Comparison of ENCODE assay signal across 1 cellular context in the genomic region with DNA sequence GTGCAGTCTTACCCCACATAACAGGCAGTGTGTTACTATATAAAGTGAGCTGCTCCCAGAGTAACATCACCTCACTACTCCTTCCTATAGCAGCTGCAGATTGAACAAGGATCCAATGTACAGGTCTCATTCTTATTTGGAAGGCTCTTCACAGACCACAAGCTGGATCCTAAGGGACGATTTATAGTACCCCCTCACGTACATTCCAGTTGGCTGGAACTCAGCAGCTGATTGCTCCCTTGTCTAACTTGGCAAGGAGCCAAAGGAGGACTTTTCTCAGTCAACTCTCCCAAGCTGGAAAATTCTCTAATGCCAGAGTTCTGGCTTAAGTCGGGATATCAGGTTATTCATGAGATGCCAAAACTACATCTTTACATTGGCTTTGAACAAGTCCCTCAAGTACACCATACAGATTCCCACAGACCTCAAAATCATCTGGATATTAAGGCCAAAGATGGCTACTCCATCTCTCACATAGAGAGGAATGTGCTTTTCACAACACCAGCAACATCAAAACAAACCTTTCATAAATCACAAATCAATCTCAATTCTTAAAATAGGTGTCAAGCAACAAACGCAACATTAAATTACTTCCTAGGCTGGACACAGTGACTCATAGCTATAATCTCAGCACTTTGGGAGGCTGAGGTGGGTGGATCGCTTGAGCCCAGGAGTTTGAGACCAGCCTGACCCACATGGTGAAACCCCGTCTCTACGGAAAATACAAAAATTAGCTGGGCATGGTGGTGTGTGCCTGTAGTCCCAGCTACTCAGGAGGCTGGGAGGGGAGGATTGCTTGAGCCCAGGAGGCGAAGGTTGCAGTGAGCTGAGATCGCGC.
A peak's percentile ranks its signal among the peaks of the same experiment; 100 is the strongest.
TF ChIP-seq lines count a peak whose summit lies in the region.

No MANE protein-coding gene starts in this region.

TF ChIP-seq in GM12878, 131 proteins besides CTCF, POLR2A, EP300 and RAD21 (continues in another document):
- TF ChIP-seq ZNF217 (IDR thresholded peaks at IDR 0.05) (no peak), MAX (IDR thresholded peaks at IDR 0.05; ENCODE audit: low read depth, low read length) (no peak), JUNB (IDR thresholded peaks at IDR 0.05) (no peak), SRF (IDR thresholded peaks at IDR 0.05; ENCODE audit: low read depth in 2 of 2, low read length in 2 of 2) (no peak), KLF5 (IDR thresholded peaks at IDR 0.05; ENCODE audit: partially characterized antibody) (no peak), IRF4 (IDR thresholded peaks at IDR 0.05; ENCODE audit: low read depth, low read length) (no peak), ASH2L (IDR thresholded peaks at IDR 0.05; ENCODE audit: borderline replicate concordance, low read depth) (no peak), ZZZ3 (IDR thresholded peaks at IDR 0.05; ENCODE audit: control insufficient read depth, insufficient read length, low read depth) (no peak), SREBF1 (IDR thresholded peaks at IDR 0.05; ENCODE audit: low read length) (no peak), MLLT1 (IDR thresholded peaks at IDR 0.05) (peak; percentile 93), TAF1 (IDR thresholded peaks at IDR 0.05; ENCODE audit: borderline replicate concordance, low read depth, low read length) (no peak), KDM1A (IDR thresholded peaks at IDR 0.05; ENCODE audit: borderline replicate concordance) (no peak), WRNIP1 (IDR thresholded peaks at IDR 0.05; ENCODE audit: borderline replicate concordance, low read depth, low read length) (no peak), CREM (IDR thresholded peaks at IDR 0.05; ENCODE audit: low read depth) (no peak), GATAD2B (conservative IDR thresholded peaks at IDR 0.05; ENCODE audit: low read depth) (0 out of 2 replicates have a peak, but pooled peaks have one; percentile 25), TBL1XR1 (IDR thresholded peaks at IDR 0.05; ENCODE audit: low read depth, low read length) (no peak), POU2F2 (IDR thresholded peaks at IDR 0.05; ENCODE audit: borderline replicate concordance, low read depth, low read length) (no peak), MYB (IDR thresholded peaks at IDR 0.05; ENCODE audit: borderline replicate concordance, low read depth, low read length) (no peak), ZNF384 (IDR thresholded peaks at IDR 0.05; ENCODE audit: borderline replicate concordance, low read depth, low read length) (no peak), TARDBP (IDR thresholded peaks at IDR 0.05; ENCODE audit: borderline replicate concordance) (no peak), E2F8 (IDR thresholded peaks at IDR 0.05; ENCODE audit: low read depth, partially characterized antibody) (no peak), YBX1 (IDR thresholded peaks at IDR 0.05) (no peak), BHLHE40 (IDR thresholded peaks at IDR 0.05; ENCODE audit: borderline replicate concordance in 1 of 2, low read depth in 2 of 2, low read length in 1 of 2) (no peak), SMAD1 (IDR thresholded peaks at IDR 0.05; ENCODE audit: low read depth, partially characterized antibody) (peak; percentile 98), POLR2AphosphoS5 (IDR thresholded peaks at IDR 0.05; ENCODE audit: low read length) (0 out of 2 replicates have a peak, but pooled peaks have one; percentile 58), IKZF1 (conservative IDR thresholded peaks at IDR 0.05) (peak; percentile 54; the same call in 1 of the 2 replicates), MEF2B (IDR thresholded peaks at IDR 0.05; ENCODE audit: partially characterized antibody, poor library complexity, severe bottlenecking) (no peak), CHD2 (IDR thresholded peaks at IDR 0.05; ENCODE audit: borderline replicate concordance, low read depth, low read length) (no peak), SMC3 (IDR thresholded peaks at IDR 0.05; ENCODE audit: borderline replicate concordance, low read length) (no peak), EED (IDR thresholded peaks at IDR 0.05; ENCODE audit: low read depth) (no peak), ZNF24 (IDR thresholded peaks at IDR 0.05) (no peak), ETV6 (conservative IDR thresholded peaks at IDR 0.05 in 1 of 2, IDR thresholded peaks at IDR 0.05 in 1 of 2; ENCODE audit: borderline replicate concordance in 1 of 2, low read depth in 1 of 2) (no peak), PKNOX1 (IDR thresholded peaks at IDR 0.05) (no peak), HDAC6 (IDR thresholded peaks at IDR 0.05; ENCODE audit: unreplicated experiment) (no peak)
- TF ChIP-seq, protein P1, sequence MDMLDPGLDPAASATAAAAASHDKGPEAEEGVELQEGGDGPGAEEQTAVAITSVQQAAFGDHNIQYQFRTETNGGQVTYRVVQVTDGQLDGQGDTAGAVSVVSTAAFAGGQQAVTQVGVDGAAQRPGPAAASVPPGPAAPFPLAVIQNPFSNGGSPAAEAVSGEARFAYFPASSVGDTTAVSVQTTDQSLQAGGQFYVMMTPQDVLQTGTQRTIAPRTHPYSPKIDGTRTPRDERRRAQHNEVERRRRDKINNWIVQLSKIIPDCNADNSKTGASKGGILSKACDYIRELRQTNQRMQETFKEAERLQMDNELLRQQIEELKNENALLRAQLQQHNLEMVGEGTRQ (IDR thresholded peaks at IDR 0.05; ENCODE audit: borderline replicate concordance, low read depth, low read length) = no peak
- TF ChIP-seq, protein P2, sequence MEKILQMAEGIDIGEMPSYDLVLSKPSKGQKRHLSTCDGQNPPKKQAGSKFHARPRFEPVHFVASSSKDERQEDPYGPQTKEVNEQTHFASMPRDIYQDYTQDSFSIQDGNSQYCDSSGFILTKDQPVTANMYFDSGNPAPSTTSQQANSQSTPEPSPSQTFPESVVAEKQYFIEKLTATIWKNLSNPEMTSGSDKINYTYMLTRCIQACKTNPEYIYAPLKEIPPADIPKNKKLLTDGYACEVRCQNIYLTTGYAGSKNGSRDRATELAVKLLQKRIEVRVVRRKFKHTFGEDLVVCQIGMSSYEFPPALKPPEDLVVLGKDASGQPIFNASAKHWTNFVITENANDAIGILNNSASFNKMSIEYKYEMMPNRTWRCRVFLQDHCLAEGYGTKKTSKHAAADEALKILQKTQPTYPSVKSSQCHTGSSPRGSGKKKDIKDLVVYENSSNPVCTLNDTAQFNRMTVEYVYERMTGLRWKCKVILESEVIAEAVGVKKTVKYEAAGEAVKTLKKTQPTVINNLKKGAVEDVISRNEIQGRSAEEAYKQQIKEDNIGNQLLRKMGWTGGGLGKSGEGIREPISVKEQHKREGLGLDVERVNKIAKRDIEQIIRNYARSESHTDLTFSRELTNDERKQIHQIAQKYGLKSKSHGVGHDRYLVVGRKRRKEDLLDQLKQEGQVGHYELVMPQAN (conservative IDR thresholded peaks at IDR 0.05) = no peak
- TF ChIP-seq, protein P3, sequence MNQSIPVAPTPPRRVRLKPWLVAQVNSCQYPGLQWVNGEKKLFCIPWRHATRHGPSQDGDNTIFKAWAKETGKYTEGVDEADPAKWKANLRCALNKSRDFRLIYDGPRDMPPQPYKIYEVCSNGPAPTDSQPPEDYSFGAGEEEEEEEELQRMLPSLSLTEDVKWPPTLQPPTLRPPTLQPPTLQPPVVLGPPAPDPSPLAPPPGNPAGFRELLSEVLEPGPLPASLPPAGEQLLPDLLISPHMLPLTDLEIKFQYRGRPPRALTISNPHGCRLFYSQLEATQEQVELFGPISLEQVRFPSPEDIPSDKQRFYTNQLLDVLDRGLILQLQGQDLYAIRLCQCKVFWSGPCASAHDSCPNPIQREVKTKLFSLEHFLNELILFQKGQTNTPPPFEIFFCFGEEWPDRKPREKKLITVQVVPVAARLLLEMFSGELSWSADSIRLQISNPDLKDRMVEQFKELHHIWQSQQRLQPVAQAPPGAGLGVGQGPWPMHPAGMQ (IDR thresholded peaks at IDR 0.05; ENCODE audit: borderline replicate concordance) = no peak
- TF ChIP-seq, protein P4, sequence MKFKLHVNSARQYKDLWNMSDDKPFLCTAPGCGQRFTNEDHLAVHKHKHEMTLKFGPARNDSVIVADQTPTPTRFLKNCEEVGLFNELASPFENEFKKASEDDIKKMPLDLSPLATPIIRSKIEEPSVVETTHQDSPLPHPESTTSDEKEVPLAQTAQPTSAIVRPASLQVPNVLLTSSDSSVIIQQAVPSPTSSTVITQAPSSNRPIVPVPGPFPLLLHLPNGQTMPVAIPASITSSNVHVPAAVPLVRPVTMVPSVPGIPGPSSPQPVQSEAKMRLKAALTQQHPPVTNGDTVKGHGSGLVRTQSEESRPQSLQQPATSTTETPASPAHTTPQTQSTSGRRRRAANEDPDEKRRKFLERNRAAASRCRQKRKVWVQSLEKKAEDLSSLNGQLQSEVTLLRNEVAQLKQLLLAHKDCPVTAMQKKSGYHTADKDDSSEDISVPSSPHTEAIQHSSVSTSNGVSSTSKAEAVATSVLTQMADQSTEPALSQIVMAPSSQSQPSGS (IDR thresholded peaks at IDR 0.05; ENCODE audit: low read length) = no peak
- TF ChIP-seq, protein P5, sequence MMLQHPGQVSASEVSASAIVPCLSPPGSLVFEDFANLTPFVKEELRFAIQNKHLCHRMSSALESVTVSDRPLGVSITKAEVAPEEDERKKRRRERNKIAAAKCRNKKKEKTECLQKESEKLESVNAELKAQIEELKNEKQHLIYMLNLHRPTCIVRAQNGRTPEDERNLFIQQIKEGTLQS (IDR thresholded peaks at IDR 0.05; ENCODE audit: borderline replicate concordance, extremely low read depth, low read depth, low read length) = no peak
- TF ChIP-seq, protein P6, sequence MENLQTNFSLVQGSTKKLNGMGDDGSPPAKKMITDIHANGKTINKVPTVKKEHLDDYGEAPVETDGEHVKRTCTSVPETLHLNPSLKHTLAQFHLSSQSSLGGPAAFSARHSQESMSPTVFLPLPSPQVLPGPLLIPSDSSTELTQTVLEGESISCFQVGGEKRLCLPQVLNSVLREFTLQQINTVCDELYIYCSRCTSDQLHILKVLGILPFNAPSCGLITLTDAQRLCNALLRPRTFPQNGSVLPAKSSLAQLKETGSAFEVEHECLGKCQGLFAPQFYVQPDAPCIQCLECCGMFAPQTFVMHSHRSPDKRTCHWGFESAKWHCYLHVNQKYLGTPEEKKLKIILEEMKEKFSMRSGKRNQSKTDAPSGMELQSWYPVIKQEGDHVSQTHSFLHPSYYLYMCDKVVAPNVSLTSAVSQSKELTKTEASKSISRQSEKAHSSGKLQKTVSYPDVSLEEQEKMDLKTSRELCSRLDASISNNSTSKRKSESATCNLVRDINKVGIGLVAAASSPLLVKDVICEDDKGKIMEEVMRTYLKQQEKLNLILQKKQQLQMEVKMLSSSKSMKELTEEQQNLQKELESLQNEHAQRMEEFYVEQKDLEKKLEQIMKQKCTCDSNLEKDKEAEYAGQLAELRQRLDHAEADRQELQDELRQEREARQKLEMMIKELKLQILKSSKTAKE (IDR thresholded peaks at IDR 0.05; ENCODE audit: low read depth, poor library complexity, severe bottlenecking) = peak; percentile 76
